ENCODE assay signal across 8 cellular contexts in the genomic region with DNA sequence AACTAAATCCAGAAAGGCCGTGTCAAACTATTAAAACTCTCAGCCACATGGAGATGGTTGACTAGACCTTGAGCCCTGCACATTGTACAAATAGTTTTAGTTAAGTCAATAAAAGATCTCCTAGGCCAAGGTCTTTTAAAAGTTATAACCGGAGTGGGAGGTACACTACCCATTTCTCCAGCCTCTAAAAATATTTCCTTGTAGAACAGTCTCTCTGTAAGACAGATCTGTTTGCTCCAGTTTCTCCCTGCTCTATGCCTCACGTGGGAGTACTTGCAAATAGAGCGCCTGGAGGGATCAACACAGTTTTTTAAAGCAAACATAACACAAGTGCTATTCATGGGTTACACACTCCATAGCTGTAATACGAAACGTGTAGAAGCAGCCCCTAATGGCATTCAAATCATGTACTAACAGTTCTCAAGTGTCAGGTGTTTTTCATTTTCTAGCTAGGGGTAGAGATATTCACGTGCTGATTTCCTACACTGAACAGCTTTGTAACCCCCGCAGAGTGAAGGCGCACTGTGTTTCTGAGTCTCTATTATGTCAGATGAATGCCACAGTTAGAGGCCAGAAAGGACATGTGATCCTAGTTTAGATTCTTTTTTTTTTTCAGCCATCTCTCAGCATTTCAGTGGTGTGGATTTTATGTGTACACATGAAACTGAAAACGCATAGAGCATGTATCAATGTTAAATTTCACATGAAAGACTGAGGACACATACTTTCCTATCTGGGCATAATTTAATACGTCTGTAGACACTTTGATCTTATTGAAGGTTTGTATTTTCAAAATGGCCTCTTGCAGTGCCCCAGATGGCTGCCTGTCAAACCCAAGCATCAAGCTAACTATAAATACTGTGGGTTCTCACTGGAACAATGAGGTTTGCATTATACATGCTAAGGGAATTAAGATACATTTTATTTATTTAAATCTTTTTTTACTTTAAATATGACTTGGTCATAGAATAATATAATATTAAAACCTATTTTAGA.
DNase-seq lines count a peak whose midpoint lies in the region; ATAC-seq, FAIRE-seq and TF ChIP-seq lines count a peak whose summit lies in the region.
"Had no signal": no experiment of that assay in that cellular context is flagged by ENCODE, and none has a peak within 500 bp of the region (broad histone marks: within the 10 kb centered on the region; RNA-seq: fewer than 3 reads in every experiment).

No MANE protein-coding gene starts in this region.

- peak overlapping the region; percentile 18 for H3K4me3 ChIP-seq in SJCRH30
- H3K4me3 ChIP-seq in keratinocyte (ENCODE audit: control insufficient read depth in 2 of 3, extremely low read depth in 1 of 3, insufficient read depth in 2 of 3, low read depth in 1 of 3, low read length in 3 of 3): no peak overlapping the region
- H3K4me3 ChIP-seq in heart left ventricle: no peak overlapping the region

- intact Hi-C loops in heart left ventricle (cut with DNase I): no loop called here

- peak; percentile 49 for FAIRE-seq in keratinocyte (lab: Jason Lieb, UNC)

- H3K4me1 ChIP-seq in SJCRH30: peaks cover 13% of the 10 kb centered on the region
- H3K4me1 ChIP-seq in keratinocyte (ENCODE audit: control insufficient read depth, extremely low read depth, insufficient read depth, low read length): no peaks in the 10 kb centered on the region
- H3K4me1 ChIP-seq in heart left ventricle: no peaks in the 10 kb centered on the region

- H3K9me1 ChIP-seq in keratinocyte (ENCODE audit: control insufficient read depth, extremely low read depth, insufficient read depth, low read length): no peaks in the 10 kb centered on the region

- no peak overlapping the region for H3K9ac ChIP-seq in keratinocyte (ENCODE audit: control insufficient read depth, extremely low read depth, insufficient read depth, low read length)

- TF ChIP-seq POLR2A in heart left ventricle (IDR thresholded peaks at IDR 0.05): no peak

- H3K4me2 ChIP-seq in keratinocyte (ENCODE audit: control insufficient read depth, extremely low read depth, insufficient read depth, low read depth, low read length): no peak overlapping the region

- H3K36me3 ChIP-seq in SJCRH30: no peaks in the 10 kb centered on the region
- H3K36me3 ChIP-seq in keratinocyte (ENCODE audit: control insufficient read depth in 2 of 2, extremely low read depth in 1 of 2, insufficient read depth in 2 of 2, low read length in 2 of 2): no peaks in the 10 kb centered on the region
- no peaks in the 10 kb centered on the region for H3K36me3 ChIP-seq in heart left ventricle

- no peaks in the 10 kb centered on the region for H3K9me3 ChIP-seq in SJCRH30 (replicated peaks)
- no peaks in the 10 kb centered on the region for H3K9me3 ChIP-seq in keratinocyte (ENCODE audit: control insufficient read depth, low read depth, low read length)
- no peaks in the 10 kb centered on the region for H3K9me3 ChIP-seq in heart left ventricle

- dilution Hi-C loops in keratinocyte (cut with MboI; ENCODE audit: extremely low pct_ligation_motif_present, low sequenced_read_pairs): no loop called here

- H4K20me1 ChIP-seq in keratinocyte (ENCODE audit: control insufficient read depth, extremely low read depth, insufficient read depth, low read length): no peaks in the 10 kb centered on the region

- peak; percentile 97 for DNase-seq in NCI-H1436 treated with DMSO at 0.1 percent for 48 hours (lab: John Stamatoyannopoulos, UW)
- peak; percentile 65 to 81 for DNase-seq in SJCRH30
- DNase-seq in keratinocyte (ENCODE audit: low read depth, low spot score): no peak
- DNase-seq in superior temporal gyrus (ENCODE audit: extremely low spot score): peak; percentile 66
- DNase-seq in heart left ventricle: no peak
- DNase-seq: stimulated activated CD4-positive, alpha-beta T cell treated with anti-CD3 and anti-CD28 coated beads, Interleukin-4, amount 100 ng/mL, for 24 hours had no signal

- H3K27ac ChIP-seq in SJCRH30 (peak overlapping the region; percentile 43), keratinocyte (ENCODE audit: control insufficient read depth, insufficient read depth, low read length) (no peak overlapping the region), heart left ventricle (no peak overlapping the region)

- no peaks in the 10 kb centered on the region for H3K27me3 ChIP-seq in SJCRH30
- no peaks in the 10 kb centered on the region for H3K27me3 ChIP-seq in keratinocyte (ENCODE audit: control insufficient read depth, extremely low read depth, insufficient read depth, low read length)
- no peaks in the 10 kb centered on the region for H3K27me3 ChIP-seq in heart left ventricle

- H3K79me2 ChIP-seq in keratinocyte (ENCODE audit: control insufficient read depth, insufficient read depth, low read length): no peaks in the 10 kb centered on the region

- no peak overlapping the region for H2AFZ ChIP-seq in keratinocyte (ENCODE audit: control insufficient read depth, low read length)

- ATAC-seq in GM21825 (IDR thresholded peaks at IDR 0.05; ENCODE audit: unreplicated experiment) (no peak), GM21381 (IDR thresholded peaks at IDR 0.05; ENCODE audit: unreplicated experiment) (no peak), heart left ventricle (no peak)

- WGBS in heart left ventricle, 4 donors: 72 to 76% (median 75%) methylated on average over 11 of the region's 11 CpGs

- TF ChIP-seq CTCF in keratinocyte (optimal IDR thresholded peaks at IDR 0.05 in 1 of 3, IDR thresholded peaks at IDR 0.05 in 1 of 3, conservative IDR thresholded peaks at IDR 0.05 in 1 of 3; ENCODE audit: extremely low read depth in 1 of 3, insufficient read depth in 2 of 3, low read length in 3 of 3): no peak
- TF ChIP-seq CTCF in heart left ventricle (IDR thresholded peaks at IDR 0.05): no peak

Comparison
In these comparisons a context has a peak if more than half of its experiments do, and no peak if none do; other contexts are left out.
1. DNase-seq: peak in NCI-H1436 treated with DMSO at 0.1 percent for 48 hours (single experiment), SJCRH30 (2 of 2) and superior temporal gyrus (single experiment); none in keratinocyte (single experiment) and heart left ventricle (0 of 5).